Comparison of ENCODE assay signal across 10 cellular contexts in genomic region chr7:156780724-156781455, GRCh38.
A peak's percentile ranks its signal among the peaks of the same experiment; 100 is the strongest.
DNase-seq lines count a peak whose midpoint lies in the region; ATAC-seq and TF ChIP-seq lines count a peak whose summit lies in the region.
"Had no signal": no experiment of that assay in that cellular context is flagged by ENCODE, and none has a peak within 500 bp of the region (broad histone marks: within the 10 kb centered on the region; RNA-seq: fewer than 3 reads in every experiment).

No MANE protein-coding gene starts in this region.

- H3K4me3 ChIP-seq in GM12865 (ENCODE audit: low read depth, low read length) (peak overlapping the region; percentile 28; the same call in 1 of the 2 replicates), SJCRH30 (no peak overlapping the region), suprapubic skin (no peak overlapping the region)

- TF ChIP-seq EP300 in suprapubic skin (IDR thresholded peaks at IDR 0.05) = no peak

- H3K27ac ChIP-seq in SJCRH30 (no peak overlapping the region), suprapubic skin (no peak overlapping the region)

- H3K27me3 ChIP-seq in SJCRH30 = no peaks in the 10 kb centered on the region
- H3K27me3 ChIP-seq in suprapubic skin = no peaks in the 10 kb centered on the region

- peak; percentile 89 for DNase-seq in GM12865 (ENCODE audit: low read depth)
- DNase-seq in SKM-1 treated with dmso at 0.1 percent for 144 hours (lab: John Stamatoyannopoulos, UW; ENCODE audit: unreplicated experiment) = peak; percentile 40
- no peak for DNase-seq in erythroblast (lab: John Stamatoyannopoulos, UW)
- DNase-seq in SJCRH30 = no peak
- DNase-seq in NCI-H2196 (lab: John Stamatoyannopoulos, UW; ENCODE audit: unreplicated experiment) = no peak
- DNase-seq in suprapubic skin (ENCODE audit: low spot score in 2 of 2) = no peak
- DNase-seq: dermis blood vessel endothelial cell, NCI-H146 had no signal

- no peak for TF ChIP-seq CTCF in GM12865 (IDR thresholded peaks at IDR 0.05; ENCODE audit: insufficient read depth, low read depth, low read length, missing control alignments)
- TF ChIP-seq CTCF in suprapubic skin (IDR thresholded peaks at IDR 0.05) = no peak

- H3K4me1 ChIP-seq in SJCRH30 (no peaks in the 10 kb centered on the region), suprapubic skin (no peaks in the 10 kb centered on the region)

- no peaks in the 10 kb centered on the region for H3K36me3 ChIP-seq in SJCRH30
- peaks cover 5% of the 10 kb centered on the region for H3K36me3 ChIP-seq in suprapubic skin

- 89% methylated on average over 4 of the region's 4 CpGs for WGBS in suprapubic skin

- ATAC-seq in GM19463 (IDR thresholded peaks at IDR 0.05; ENCODE audit: unreplicated experiment) = peak; percentile 93
- peak; percentile 90 for ATAC-seq in HG03135 (IDR thresholded peaks at IDR 0.05; ENCODE audit: unreplicated experiment)

- H3K9me3 ChIP-seq in SJCRH30 (replicated peaks) (no peaks in the 10 kb centered on the region), suprapubic skin (no peaks in the 10 kb centered on the region)

- TF ChIP-seq POLR2A in erythroblast (IDR thresholded peaks at IDR 0.05; ENCODE audit: low read length) = no peak
- no peak for TF ChIP-seq POLR2A in suprapubic skin (IDR thresholded peaks at IDR 0.05)

Comparison
In these comparisons a context has a peak if more than half of its experiments do, and no peak if none do; other contexts are left out.
1. DNase-seq: peak in GM12865 (single experiment) and SKM-1 treated with dmso at 0.1 percent for 144 hours (single experiment); none in erythroblast (0 of 2), SJCRH30 (0 of 2), NCI-H2196 (single experiment) and suprapubic skin (0 of 2).